28 cellular contexts compared by ENCODE assay signal in the genomic region with DNA sequence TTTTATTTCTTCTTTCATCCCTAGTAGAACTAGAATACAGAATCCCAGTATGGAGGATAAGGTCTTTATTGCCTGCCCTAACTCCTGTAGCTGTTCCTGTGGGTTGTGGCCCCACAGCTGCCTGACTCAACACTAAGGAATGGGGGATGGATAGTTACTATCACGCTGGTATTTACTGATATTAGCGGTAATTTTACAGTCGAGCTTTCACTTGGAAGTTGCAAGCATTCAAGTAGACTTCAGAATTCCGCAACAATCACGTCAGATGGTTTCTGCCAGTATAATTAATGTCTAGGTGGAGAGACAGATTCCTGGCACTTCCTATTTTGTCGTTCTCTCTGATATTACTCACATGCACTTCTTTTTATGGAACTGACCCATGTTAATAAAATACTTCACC.
A peak's percentile ranks its signal among the peaks of the same experiment; 100 is the strongest.
DNase-seq lines count a peak whose midpoint lies in the region; ATAC-seq and TF ChIP-seq lines count a peak whose summit lies in the region.
"Had no signal": no experiment of that assay in that cellular context is flagged by ENCODE, and none has a peak within 500 bp of the region (broad histone marks: within the 10 kb centered on the region; RNA-seq: fewer than 3 reads in every experiment).

No MANE protein-coding gene starts in this region.

- no peak overlapping the region for H3K27ac Mint-ChIP-seq in activated T-helper 17 cell treated with anti-CD3 and anti-CD28 coated beads, Interleukin-2, amount 50 U/mL, for 72 hours
- H3K27ac Mint-ChIP-seq: activated naive CD4-positive, alpha-beta T cell treated with anti-CD3 and anti-CD28 coated beads for 36 hours; B cell; naive thymus-derived CD4-positive, alpha-beta T cell; T-helper 17 cell had no signal

- POLR2A ChIA-PET in RWPE1 (lab: Yijun Ruan, JAX; ENCODE audit: low non-redundant PET) = no interaction called here

- H3K4me3 Mint-ChIP-seq in activated T-helper 17 cell treated with anti-CD3 and anti-CD28 coated beads, Interleukin-2, amount 50 U/mL, for 72 hours = no peak overlapping the region
- H3K4me3 Mint-ChIP-seq: activated naive CD4-positive, alpha-beta T cell treated with anti-CD3 and anti-CD28 coated beads for 36 hours; B cell; naive thymus-derived CD4-positive, alpha-beta T cell; T-helper 17 cell had no signal

- ATAC-seq in foreskin keratinocyte (no peak), HG02840 (IDR thresholded peaks at IDR 0.05; ENCODE audit: low FRiP score, unreplicated experiment) (no peak)
- ATAC-seq in activated T-helper 17 cell treated with anti-CD3 and anti-CD28 coated beads, Interleukin-2, amount 50 U/mL, for 72 hours (replicated peaks) = no peak
- ATAC-seq: naive thymus-derived CD4-positive, alpha-beta T cell; T-helper 17 cell had no signal

- H3K27ac ChIP-seq in RWPE1 = no peak overlapping the region
- no peak overlapping the region for H3K27ac ChIP-seq in foreskin keratinocyte
- H3K27ac ChIP-seq: 22Rv1, hepatocyte, HL-60, sigmoid colon, transverse colon, VCaP had no signal

- no peaks in the 10 kb centered on the region for H3K27me3 ChIP-seq in foreskin keratinocyte
- H3K27me3 ChIP-seq: hepatocyte, sigmoid colon, transverse colon had no signal

- H3K27me3 Mint-ChIP-seq in activated T-helper 17 cell treated with anti-CD3 and anti-CD28 coated beads, Interleukin-2, amount 50 U/mL, for 72 hours = no peaks in the 10 kb centered on the region
- H3K27me3 Mint-ChIP-seq: B cell; naive thymus-derived CD4-positive, alpha-beta T cell; T-helper 17 cell had no signal

- CTCF ChIA-PET in RWPE1 (lab: Yijun Ruan, JAX) = no interaction called here

- H3K9me3 Mint-ChIP-seq in activated T-helper 17 cell treated with anti-CD3 and anti-CD28 coated beads, Interleukin-2, amount 50 U/mL, for 72 hours = peaks cover 7% of the 10 kb centered on the region
- H3K9me3 Mint-ChIP-seq: activated naive CD4-positive, alpha-beta T cell treated with anti-CD3 and anti-CD28 coated beads for 36 hours had no signal

- DNase-seq in NCI-H446 treated with DMSO at 0.1 percent for 48 hours (lab: John Stamatoyannopoulos, UW) (peak; percentile 7), NCI-H446 (lab: John Stamatoyannopoulos, UW) (no peak), RWPE1 (ENCODE audit: low spot score) (peak; percentile 2), foreskin keratinocyte (peak; percentile 10 to 31), GM19240 (ENCODE audit: insufficient read length, low spot score) (no peak), hepatic stellate cell (ENCODE audit: low spot score) (no peak)
- DNase-seq: activated naive CD4-positive, alpha-beta T cell treated with anti-CD3 and anti-CD28 coated beads for 36 hours; anterior cingulate cortex; kidney; mammary epithelial cell; naive thymus-derived CD4-positive, alpha-beta T cell; NCI-H1048; NCI-H2029 treated with DMSO at 0.1 percent for 48 hours; NCI-H510A treated with DMSO at 0.1 percent for 48 hours; posterior cingulate gyrus; SHP77 treated with DMSO at 0.1 percent for 48 hours; sigmoid colon; stimulated activated naive CD4-positive, alpha-beta T cell; T-helper 17 cell; transverse colon had no signal

- no peaks in the 10 kb centered on the region for H3K4me1 Mint-ChIP-seq in activated T-helper 17 cell treated with anti-CD3 and anti-CD28 coated beads, Interleukin-2, amount 50 U/mL, for 72 hours
- H3K4me1 Mint-ChIP-seq: B cell; naive thymus-derived CD4-positive, alpha-beta T cell; T-helper 17 cell had no signal

- no peaks in the 10 kb centered on the region for H3K4me1 ChIP-seq in foreskin keratinocyte
- H3K4me1 ChIP-seq: HAP-1, sigmoid colon, transverse colon had no signal

- TF ChIP-seq CTCF in RWPE1 (conservative IDR thresholded peaks at IDR 0.05; ENCODE audit: low read depth) (no peak), foreskin keratinocyte (conservative IDR thresholded peaks at IDR 0.05) (no peak)

- no peaks in the 10 kb centered on the region for H3K36me3 Mint-ChIP-seq in activated T-helper 17 cell treated with anti-CD3 and anti-CD28 coated beads, Interleukin-2, amount 50 U/mL, for 72 hours (ENCODE audit: low read depth)
- H3K36me3 Mint-ChIP-seq: naive thymus-derived CD4-positive, alpha-beta T cell had no signal

Comparison
In these comparisons a context has a peak if more than half of its experiments do, and no peak if none do; other contexts are left out.
1. DNase-seq: peak in NCI-H446 treated with DMSO at 0.1 percent for 48 hours (single experiment), RWPE1 (single experiment) and foreskin keratinocyte (2 of 2); none in NCI-H446 (0 of 2), GM19240 (single experiment) and hepatic stellate cell (single experiment).